1 cellular context compared by ENCODE assay signal in the genomic region with DNA sequence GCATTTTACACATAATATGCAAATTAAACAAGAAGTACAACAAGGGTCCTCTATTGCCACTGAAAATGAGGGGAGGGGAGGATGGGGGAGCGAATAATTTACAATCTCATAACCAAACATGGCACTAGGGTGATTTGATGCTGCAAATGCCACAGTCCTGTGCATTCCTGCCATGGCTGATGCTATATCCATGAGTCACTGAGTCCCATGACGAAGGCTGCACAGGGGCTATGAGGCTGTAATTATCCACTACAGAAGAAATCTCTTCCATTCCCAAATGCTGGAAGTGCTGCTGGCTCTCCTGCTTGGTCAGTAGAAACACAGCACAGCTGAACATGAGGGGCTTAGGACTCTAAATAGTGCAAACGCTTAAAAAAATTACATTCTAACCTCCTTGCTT.
TF ChIP-seq lines count a peak whose summit lies in the region.

No MANE protein-coding gene starts in this region.

TF ChIP-seq in SK-N-SH treated with all-trans-retinoic acid at 6 μM for 48 hours, 23 proteins besides CTCF, POLR2A, EP300 and RAD21 (continued from another document):
- TF ChIP-seq, protein P1, sequence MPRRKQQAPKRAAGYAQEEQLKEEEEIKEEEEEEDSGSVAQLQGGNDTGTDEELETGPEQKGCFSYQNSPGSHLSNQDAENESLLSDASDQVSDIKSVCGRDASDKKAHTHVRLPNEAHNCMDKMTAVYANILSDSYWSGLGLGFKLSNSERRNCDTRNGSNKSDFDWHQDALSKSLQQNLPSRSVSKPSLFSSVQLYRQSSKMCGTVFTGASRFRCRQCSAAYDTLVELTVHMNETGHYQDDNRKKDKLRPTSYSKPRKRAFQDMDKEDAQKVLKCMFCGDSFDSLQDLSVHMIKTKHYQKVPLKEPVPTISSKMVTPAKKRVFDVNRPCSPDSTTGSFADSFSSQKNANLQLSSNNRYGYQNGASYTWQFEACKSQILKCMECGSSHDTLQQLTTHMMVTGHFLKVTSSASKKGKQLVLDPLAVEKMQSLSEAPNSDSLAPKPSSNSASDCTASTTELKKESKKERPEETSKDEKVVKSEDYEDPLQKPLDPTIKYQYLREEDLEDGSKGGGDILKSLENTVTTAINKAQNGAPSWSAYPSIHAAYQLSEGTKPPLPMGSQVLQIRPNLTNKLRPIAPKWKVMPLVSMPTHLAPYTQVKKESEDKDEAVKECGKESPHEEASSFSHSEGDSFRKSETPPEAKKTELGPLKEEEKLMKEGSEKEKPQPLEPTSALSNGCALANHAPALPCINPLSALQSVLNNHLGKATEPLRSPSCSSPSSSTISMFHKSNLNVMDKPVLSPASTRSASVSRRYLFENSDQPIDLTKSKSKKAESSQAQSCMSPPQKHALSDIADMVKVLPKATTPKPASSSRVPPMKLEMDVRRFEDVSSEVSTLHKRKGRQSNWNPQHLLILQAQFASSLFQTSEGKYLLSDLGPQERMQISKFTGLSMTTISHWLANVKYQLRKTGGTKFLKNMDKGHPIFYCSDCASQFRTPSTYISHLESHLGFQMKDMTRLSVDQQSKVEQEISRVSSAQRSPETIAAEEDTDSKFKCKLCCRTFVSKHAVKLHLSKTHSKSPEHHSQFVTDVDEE (CRISPR knock-in tag; IDR thresholded peaks at IDR 0.05), result no peak
- no peak for TF ChIP-seq RARB (CRISPR knock-in tag; IDR thresholded peaks at IDR 0.05)
TF ChIP-seq in SK-N-SH treated with all-trans-retinoic acid at 6 μM for 48 hours: peak in this region for 0.
